12 cellular contexts compared by ENCODE assay signal in the genomic region with DNA sequence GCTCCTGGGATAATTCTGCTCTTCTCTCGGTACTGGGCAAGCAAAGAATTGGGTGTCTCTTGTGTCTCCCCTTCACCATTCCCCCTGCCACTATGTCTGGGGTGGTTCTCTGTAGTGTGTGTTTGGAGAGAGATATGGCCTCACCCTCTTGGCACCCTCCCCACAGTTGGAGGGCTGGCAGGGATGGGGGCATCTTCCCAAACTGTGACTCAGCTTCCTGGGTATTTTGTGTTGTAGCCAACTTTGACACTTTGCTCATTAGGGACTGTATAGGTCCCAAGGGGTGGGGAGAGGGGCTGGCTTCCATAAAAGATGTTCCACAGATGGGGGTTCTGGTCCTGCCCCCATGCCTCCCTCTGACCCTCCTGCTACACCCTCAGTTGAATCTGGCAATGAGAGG. TPM values are rescaled to one million over a fixed set of nuclear protein-coding genes. Genes with fewer than 3 reads are reported as not detected.
DNase-seq lines count a peak whose midpoint lies in the region; ATAC-seq and TF ChIP-seq lines count a peak whose summit lies in the region.
"Had no signal": no experiment of that assay in that cellular context is flagged by ENCODE, and none has a peak within 500 bp of the region (broad histone marks: within the 10 kb centered on the region; RNA-seq: fewer than 3 reads in every experiment).

No MANE protein-coding gene starts in this region.

- no peak for ATAC-seq in CD4-positive, alpha-beta T cell (ENCODE audit: poor library complexity)
- no peak for ATAC-seq in esophagus mucosa

- POLR2A ChIA-PET in CD4-positive, alpha-beta T cell (lab: Charles Lee): no interaction called here

- peaks cover 24% of the 10 kb centered on the region for H3K4me1 Mint-ChIP-seq in CD4-positive, alpha-beta T cell (ENCODE audit: low read depth)
- peaks cover 22% of the 10 kb centered on the region for H3K4me1 Mint-ChIP-seq in activated T-cell treated with anti-CD3 and anti-CD28 coated beads, Interleukin-2, amount 50 U/mL, for 24 hours (ENCODE audit: low read depth)

- no peak for TF ChIP-seq CTCF in CD4-positive, alpha-beta T cell (IDR thresholded peaks at IDR 0.05)
- TF ChIP-seq CTCF in right atrium auricular region (IDR thresholded peaks at IDR 0.05): no peak

- H3K36me3 ChIP-seq in SK-N-MC (ENCODE audit: insufficient read depth, low read length) (no peaks in the 10 kb centered on the region), right atrium auricular region (no peaks in the 10 kb centered on the region), skeletal muscle tissue (ENCODE audit: control insufficient read depth in 3 of 3, insufficient read depth in 3 of 3, low read length in 3 of 3) (peaks cover 0 to 5% (median 0%) of the 10 kb centered on the region in 3 donors), HAP-1 (replicated peaks) (no peaks in the 10 kb centered on the region)
- H3K36me3 ChIP-seq: BE2C, SJCRH30 had no signal

- no peak overlapping the region for H3K4me3 Mint-ChIP-seq in CD4-positive, alpha-beta T cell
- no peak overlapping the region for H3K4me3 Mint-ChIP-seq in activated T-cell treated with anti-CD3 and anti-CD28 coated beads, Interleukin-2, amount 50 U/mL, for 24 hours

- peaks cover 26% of the 10 kb centered on the region for H3K27me3 Mint-ChIP-seq in CD4-positive, alpha-beta T cell
- H3K27me3 Mint-ChIP-seq in activated T-cell treated with anti-CD3 and anti-CD28 coated beads, Interleukin-2, amount 50 U/mL, for 24 hours: peaks cover 23% of the 10 kb centered on the region

- H3K4me3 ChIP-seq in SK-N-MC (peak overlapping the region; percentile 56; the same call in 1 of the 2 replicates), right atrium auricular region (peak overlapping the region; percentile 45 to 54), skeletal muscle tissue (ENCODE audit: low read length in 3 of 3) (peak overlapping the region; percentile 26 to 69 (median 49)), HAP-1 (no peak overlapping the region)
- H3K4me3 ChIP-seq: SJCRH30 had no signal

- CTCF ChIA-PET in CD4-positive, alpha-beta T cell (lab: Charles Lee): no interaction called here

- no peak overlapping the region for H3K27ac ChIP-seq in CD4-positive, alpha-beta T cell (ENCODE audit: low read depth, low read length)
- no peak overlapping the region for H3K27ac ChIP-seq in SK-N-MC
- H3K27ac ChIP-seq in right atrium auricular region: peak overlapping the region; percentile 83 to 89
- H3K27ac ChIP-seq in skeletal muscle tissue (ENCODE audit: low read depth, low read length): peak overlapping the region; percentile 91
- H3K27ac ChIP-seq: SJCRH30 had no signal

- H3K27me3 ChIP-seq in CD4-positive, alpha-beta T cell (ENCODE audit: control insufficient read depth, insufficient read depth, low read length): peaks cover 5% of the 10 kb centered on the region
- H3K27me3 ChIP-seq in right atrium auricular region: no peaks in the 10 kb centered on the region
- peaks cover 11 to 42% (median 20%) of the 10 kb centered on the region in 3 donors for H3K27me3 ChIP-seq in skeletal muscle tissue (ENCODE audit: control insufficient read depth in 3 of 3, insufficient read depth in 3 of 3, low read length in 3 of 3)
- H3K27me3 ChIP-seq in HAP-1 (ENCODE audit: low read depth): peaks cover 45% of the 10 kb centered on the region
- H3K27me3 ChIP-seq: SJCRH30 had no signal

- peak overlapping the region; percentile 58 for H3K27ac Mint-ChIP-seq in CD4-positive, alpha-beta T cell
- no peak overlapping the region for H3K27ac Mint-ChIP-seq in activated T-cell treated with anti-CD3 and anti-CD28 coated beads, Interleukin-2, amount 50 U/mL, for 24 hours

- no peaks in the 10 kb centered on the region for H3K9me3 ChIP-seq in CD4-positive, alpha-beta T cell (ENCODE audit: control insufficient read depth, low read length)
- no peaks in the 10 kb centered on the region for H3K9me3 ChIP-seq in SK-N-MC (ENCODE audit: low read depth, low read length)
- H3K9me3 ChIP-seq in right atrium auricular region: no peaks in the 10 kb centered on the region
- H3K9me3 ChIP-seq in skeletal muscle tissue (ENCODE audit: control insufficient read depth in 3 of 3, low read length in 3 of 3): no peaks in the 10 kb centered on the region
- no peaks in the 10 kb centered on the region for H3K9me3 ChIP-seq in HAP-1
- H3K9me3 ChIP-seq: BE2C, SJCRH30 had no signal

- in situ Hi-C loops in HAP-1 (cut with MboI; ENCODE audit: low sequenced_read_pairs): no loop called here

- DNase-seq in CD4-positive, alpha-beta T cell: no peak
- DNase-seq in SK-N-MC (ENCODE audit: low read depth, low spot score): no peak
- no peak for DNase-seq in right atrium auricular region (ENCODE audit: low spot score)
- DNase-seq in activated T-cell treated with anti-CD3 and anti-CD28 coated beads, Interleukin-2, amount 50 U/mL, for 24 hours: no peak
- DNase-seq in iPS-NIHi7 (ENCODE audit: extremely low spot score): no peak
- no peak for DNase-seq in HAP-1 (ENCODE audit: low spot score in 2 of 2)
- DNase-seq: activated effector memory CD4-positive, alpha-beta T cell treated with Interleukin-2 at 50 U/mL for 16 hours; BE2C; NCI-H345 had no signal

- H3K9me3 Mint-ChIP-seq in CD4-positive, alpha-beta T cell: no peaks in the 10 kb centered on the region
- H3K9me3 Mint-ChIP-seq in activated T-cell treated with anti-CD3 and anti-CD28 coated beads, Interleukin-2, amount 50 U/mL, for 24 hours: no peaks in the 10 kb centered on the region

- peaks cover 0 to 75% of the 10 kb centered on the region in 2 donors for H3K4me1 ChIP-seq in right atrium auricular region
- H3K4me1 ChIP-seq in skeletal muscle tissue (ENCODE audit: control insufficient read depth in 3 of 3, insufficient read depth in 3 of 3, low read length in 3 of 3): peaks cover 33 to 48% (median 40%) of the 10 kb centered on the region in 3 donors
- no peaks in the 10 kb centered on the region for H3K4me1 ChIP-seq in HAP-1
- H3K4me1 ChIP-seq: BE2C had no signal

- peaks cover 11% of the 10 kb centered on the region for H3K36me3 Mint-ChIP-seq in CD4-positive, alpha-beta T cell (ENCODE audit: low read depth)
- H3K36me3 Mint-ChIP-seq in activated T-cell treated with anti-CD3 and anti-CD28 coated beads, Interleukin-2, amount 50 U/mL, for 24 hours (ENCODE audit: low read depth): peaks cover 8% of the 10 kb centered on the region

- H3K9ac ChIP-seq in SK-N-MC (ENCODE audit: insufficient read length): peak overlapping the region; percentile 2
- H3K9ac ChIP-seq in skeletal muscle tissue (ENCODE audit: low read depth in 1 of 3, low read length in 3 of 3): peak overlapping the region; percentile 51 to 72 (median 64)

- intact Hi-C loops in CD4-positive, alpha-beta T cell (cut with DNase I, micrococcal nuclease): no loop called here

RNA-seq across cellular contexts. Expression of gene TNXB, which starts 1.7 kb away (rescaled TPM):
- total RNA-seq in CD4-positive, alpha-beta T cell: 1 to 10 TPM; 8.3 to 9.0 TPM
- total RNA-seq in right atrium auricular region: 100 to 1,000 TPM; 138 to 210 TPM
- total RNA-seq in skeletal muscle tissue: 130 TPM
- 7.6 TPM for total RNA-seq in esophagus mucosa

RNA-seq across cellular contexts. Expression of gene ATF6B, which starts 20.6 kb away (rescaled TPM):
- 10 to 100 TPM; 72.2 to 75.6 TPM for total RNA-seq in CD4-positive, alpha-beta T cell
- total RNA-seq in right atrium auricular region: 10 to 100 TPM; 15.0 to 15.3 TPM
- 14.1 TPM for total RNA-seq in skeletal muscle tissue
- 76.0 TPM for total RNA-seq in esophagus mucosa

RNA-seq across cellular contexts. Expression of gene FKBPL, which starts 22.6 kb away (rescaled TPM):
- under 1 TPM; 0.66 to 0.73 TPM for total RNA-seq in CD4-positive, alpha-beta T cell
- 1 to 10 TPM; 1.1 to 3.4 TPM for total RNA-seq in right atrium auricular region
- 5.7 TPM for total RNA-seq in skeletal muscle tissue
- total RNA-seq in esophagus mucosa: 10.1 TPM

RNA-seq across cellular contexts. Expression of gene PRRT1, which starts 44.3 kb away (rescaled TPM):
- 1 to 10 TPM; 2.6 to 3.2 TPM for total RNA-seq in CD4-positive, alpha-beta T cell
- total RNA-seq in right atrium auricular region (1 to 10 TPM in 1 of 2 donors, under 1 TPM in 1; 0.70 to 1.1 TPM), skeletal muscle tissue (not detected), esophagus mucosa (0.40 TPM)

RNA-seq across cellular contexts. Expression of gene PPT2, which starts 46.5 kb away (rescaled TPM):
- total RNA-seq in CD4-positive, alpha-beta T cell: 1 to 10 TPM; 8.7 to 8.9 TPM
- 10 to 100 TPM; 19.5 to 27.0 TPM for total RNA-seq in right atrium auricular region
- total RNA-seq in skeletal muscle tissue: 31.3 TPM
- total RNA-seq in esophagus mucosa: 18.1 TPM

Comparison
In these comparisons a context has a peak if more than half of its experiments do, and no peak if none do; other contexts are left out.
1. H3K27ac ChIP-seq: peak in right atrium auricular region (2 of 2) and skeletal muscle tissue (single experiment); none in CD4-positive, alpha-beta T cell (single experiment) and SK-N-MC (single experiment).
2. RNA of gene TNXB, which starts 1.7 kb away (total RNA-seq): 138 to 210 TPM in right atrium auricular region and 130 TPM in skeletal muscle tissue (single experiment); 8.3 to 9.0 TPM in CD4-positive, alpha-beta T cell and 7.6 TPM in esophagus mucosa (single experiment); every median in the first group is over 10 times any median in the second.